ENCODE assay signal across 8 cellular contexts in the genomic region with DNA sequence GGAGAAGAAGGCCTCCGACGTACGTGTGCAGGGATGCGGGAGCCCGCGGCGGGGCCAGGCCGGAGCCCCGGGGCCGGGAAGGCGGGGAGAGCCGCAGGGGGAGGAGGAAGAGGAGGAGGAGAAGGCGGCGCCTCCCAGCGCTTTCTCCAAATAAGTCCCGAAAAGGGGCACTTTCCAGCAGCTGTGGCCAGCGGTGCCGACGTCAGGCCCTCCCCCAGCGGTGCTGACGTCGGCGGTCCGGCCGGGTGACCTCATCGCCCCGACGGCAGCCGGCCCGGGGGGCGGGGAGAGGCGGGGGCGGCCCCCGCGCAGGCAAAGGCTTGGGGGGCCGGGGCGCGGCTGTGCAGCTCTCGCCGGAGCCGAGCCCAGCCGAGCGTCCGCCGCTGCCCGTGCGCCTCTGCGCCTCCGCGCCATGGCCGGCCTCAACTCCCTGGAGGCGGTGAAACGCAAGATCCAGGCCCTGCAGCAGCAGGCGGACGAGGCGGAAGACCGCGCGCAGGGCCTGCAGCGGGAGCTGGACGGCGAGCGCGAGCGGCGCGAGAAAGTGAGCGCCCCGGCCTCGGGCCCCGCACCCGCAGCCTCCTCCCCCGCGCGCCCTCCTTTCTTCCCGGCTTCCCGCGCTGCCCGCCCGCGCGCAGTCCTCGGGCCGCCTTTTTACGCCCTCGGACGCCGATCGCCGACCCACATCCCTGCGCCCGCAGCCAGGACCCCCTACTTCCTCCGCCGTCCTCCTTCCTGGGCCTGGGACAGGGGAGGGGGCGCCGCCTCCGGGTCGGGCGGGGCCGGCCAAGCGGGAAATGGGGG. TPM values are rescaled to one million over a fixed set of nuclear protein-coding genes. Genes with fewer than 3 reads are reported as not detected.
A peak's percentile ranks its signal among the peaks of the same experiment; 100 is the strongest.
DNase-seq lines count a peak whose midpoint lies in the region; ATAC-seq and TF ChIP-seq lines count a peak whose summit lies in the region.

TPM4 (plus strand) TSS at position 342 of the 804 bp plus-strand sequence; CDS start at position 413, 71 bp downstream.

- H3K36me3 Mint-ChIP-seq in activated T-cell treated with anti-CD3 and anti-CD28 coated beads, Interleukin-2, amount 50 U/mL, for 24 hours (ENCODE audit: low read depth), result peaks cover 46% of the 10 kb centered on the region

- H3K9me3 Mint-ChIP-seq in activated T-cell treated with anti-CD3 and anti-CD28 coated beads, Interleukin-2, amount 50 U/mL, for 24 hours, result no peaks in the 10 kb centered on the region

- in situ Hi-C loops in GM18951 (cut with MboI; ENCODE audit: low sequenced_read_pairs, unreplicated experiment), result no loop called here

- TF ChIP-seq EP300 in esophagus muscularis mucosa (IDR thresholded peaks at IDR 0.05), result peak; percentile 93

- peak within 1 kb of the TSS; percentile 99 for H3K27ac Mint-ChIP-seq in activated T-cell treated with anti-CD3 and anti-CD28 coated beads, Interleukin-2, amount 50 U/mL, for 24 hours

- H3K36me3 ChIP-seq in esophagus muscularis mucosa (peaks cover 0 to 13% (median 8%) of the 10 kb centered on the region in 4 donors), muscle layer of duodenum (ENCODE audit: control insufficient read depth in 1 of 2, insufficient read depth in 2 of 2, low read length in 2 of 2) (peaks cover 5 to 22% of the 10 kb centered on the region in 2 donors)

- H3K27ac ChIP-seq in esophagus muscularis mucosa (replicated peaks in 1 of 4) (peak within 1 kb of the TSS; percentile 97 to 100 (median 100)), muscle layer of duodenum (ENCODE audit: low read length) (peak within 1 kb of the TSS; percentile 100)

- H3K4me3 ChIP-seq in esophagus muscularis mucosa (peak within 1 kb of the TSS; percentile 73 to 100 (median 99)), muscle layer of duodenum (ENCODE audit: low read depth in 1 of 2, low read length in 2 of 2) (peak within 1 kb of the TSS; percentile 81 to 94)

- H3K4me3 Mint-ChIP-seq in activated T-cell treated with anti-CD3 and anti-CD28 coated beads, Interleukin-2, amount 50 U/mL, for 24 hours, result peak within 1 kb of the TSS; percentile 90

- H3K4me1 ChIP-seq in esophagus muscularis mucosa (peaks cover 42 to 86% (median 82%) of the 10 kb centered on the region in 4 donors), muscle layer of duodenum (ENCODE audit: control insufficient read depth in 1 of 2, insufficient read depth in 2 of 2, low read length in 2 of 2) (peaks cover 12 to 45% of the 10 kb centered on the region in 2 donors)

- intact Hi-C loops in esophagus muscularis mucosa (cut with DNase I), result no loop called here

- peak; percentile 85 for DNase-seq in Ammon's horn (ENCODE audit: low spot score)
- peak; percentile 64 for DNase-seq in OCI-M2 (lab: John Stamatoyannopoulos, UW; ENCODE audit: unreplicated experiment)
- peak; percentile 90 for DNase-seq in activated T-cell treated with anti-CD3 and anti-CD28 coated beads, Interleukin-2, amount 50 U/mL, for 24 hours
- peak; percentile 98 for DNase-seq in esophagus muscularis mucosa (ENCODE audit: extremely low spot score)
- peak; percentile 73 for DNase-seq in stimulated activated CD8-positive, alpha-beta memory T cell treated with anti-CD3 and anti-CD28 coated beads, Interleukin-7, amount 100 ng/mL, for 24 hours (ENCODE audit: low read depth)

- no peaks in the 10 kb centered on the region for H3K27me3 Mint-ChIP-seq in activated T-cell treated with anti-CD3 and anti-CD28 coated beads, Interleukin-2, amount 50 U/mL, for 24 hours

- TF ChIP-seq POLR2A in GM18951 (IDR thresholded peaks at IDR 0.05; ENCODE audit: extremely low read depth, insufficient read depth, insufficient read length) (peak; percentile 85), esophagus muscularis mucosa (IDR thresholded peaks at IDR 0.05; ENCODE audit: low read depth) (peak; percentile 65)

- peak in 1 of 3 experiments; percentile 11 for TF ChIP-seq CTCF in esophagus muscularis mucosa (IDR thresholded peaks at IDR 0.05)

- H3K27me3 ChIP-seq in esophagus muscularis mucosa, result peaks cover 0 to 5% (median 0%) of the 10 kb centered on the region in 4 donors
- no peaks in the 10 kb centered on the region for H3K27me3 ChIP-seq in muscle layer of duodenum (ENCODE audit: low read depth, low read length)

- H3K9me3 ChIP-seq in esophagus muscularis mucosa, result peaks cover 0 to 5% (median 0%) of the 10 kb centered on the region in 4 donors
- no peaks in the 10 kb centered on the region for H3K9me3 ChIP-seq in muscle layer of duodenum (ENCODE audit: control insufficient read depth in 1 of 2, low read length in 2 of 2)

- peaks cover 69% of the 10 kb centered on the region for H3K4me1 Mint-ChIP-seq in activated T-cell treated with anti-CD3 and anti-CD28 coated beads, Interleukin-2, amount 50 U/mL, for 24 hours (ENCODE audit: low read depth)

- peak; percentile 61 for ATAC-seq in HG03432 (IDR thresholded peaks at IDR 0.05; ENCODE audit: unreplicated experiment)

- WGBS in esophagus muscularis mucosa, result under 1% methylated on average over 45 of the region's 101 CpGs

RNA-seq across cellular contexts. Expression of gene TPM4, which starts in this region (rescaled TPM):
- total RNA-seq in esophagus muscularis mucosa, result 100 to 1,000 TPM; 378 to 445 (median 414) TPM

Comparison
In these comparisons a context has a peak if more than half of its experiments do, and no peak if none do; other contexts are left out.
1. Peak in every context shown above with its lines: DNase-seq, ATAC-seq, H3K4me3 ChIP-seq and H3K27ac ChIP-seq.